5 cellular contexts compared by ENCODE assay signal in genomic region chr10:70123166-70123565, GRCh38. TPM values are rescaled to one million over a fixed set of nuclear protein-coding genes. Genes with fewer than 3 reads are reported as not detected.
DNase-seq lines count a peak whose midpoint lies in the region; TF ChIP-seq lines count a peak whose summit lies in the region.
"Not testable (repeated sequence)": the region's sequence is repeated elsewhere in the genome, so short reads cannot be mapped to it uniquely, and the experiment has no call there.

No MANE protein-coding gene starts in this region.

- intact Hi-C loops in spleen (cut with DNase I; ENCODE audit: low total_unique reads), result not testable (repeated sequence)

- peak overlapping the region in 1 of 5 donors; percentile 15 for H3K9ac ChIP-seq in subcutaneous abdominal adipose tissue (ENCODE audit: low read length in 5 of 5)

- DNase-seq in WERI-Rb-1 (peak; percentile 34), coronary artery (ENCODE audit: low spot score) (peak; percentile 67), spleen (peak; percentile 53)

- not testable (repeated sequence) for H3K27ac ChIP-seq in HEK293 (ENCODE audit: extremely low read depth, low read depth, low read length); WERI-Rb-1; coronary artery; spleen
- peak overlapping the region; percentile 72 for H3K27ac ChIP-seq in subcutaneous abdominal adipose tissue (ENCODE audit: low read depth, low read length)

- POLR2A ChIA-PET in HEK293 (lab: Yijun Ruan, JAX), result interaction anchor here (1.2 kb wide), 1 partner anchor 23 kb away, joined by 6 read pairs; the partner anchor contains the start of gene TYSND1

- not testable (repeated sequence) for H3K27me3 ChIP-seq in WERI-Rb-1 (ENCODE audit: insufficient read depth, low read depth, severe bottlenecking); spleen (replicated peaks in 1 of 7); subcutaneous abdominal adipose tissue (ENCODE audit: control insufficient read depth in 5 of 5, insufficient read depth in 4 of 5, low read length in 5 of 5)

- H3K4me3 ChIP-seq in HEK293 (ENCODE audit: low read depth, low read length); WERI-Rb-1 (ENCODE audit: low read depth, low read length); coronary artery; spleen; subcutaneous abdominal adipose tissue (ENCODE audit: low read depth in 1 of 5, low read length in 5 of 5): not testable (repeated sequence)

- TF ChIP-seq POLR2A in spleen (IDR thresholded peaks at IDR 0.05), result not testable (repeated sequence)

- not testable (repeated sequence) for TF ChIP-seq CTCF in HEK293 (tag by site-specific recombination; IDR thresholded peaks at IDR 0.05); WERI-Rb-1 (IDR thresholded peaks at IDR 0.05; ENCODE audit: low read depth, low read length); coronary artery (IDR thresholded peaks at IDR 0.05); spleen (IDR thresholded peaks at IDR 0.05 in 8 of 11, conservative IDR thresholded peaks at IDR 0.05 in 3 of 11)

- CTCF ChIA-PET in HEK293 (lab: Yijun Ruan, JAX), result interaction anchor here (0.5 to 1.5 kb wide), 3 partner anchors 23 to 266 kb away, joined by 3 read pairs; no protein-coding TSS in a partner anchor

- not testable (repeated sequence) for H3K36me3 ChIP-seq in HEK293 (ENCODE audit: control insufficient read depth in 2 of 2, insufficient read depth in 1 of 2, low read length in 2 of 2)
- H3K36me3 ChIP-seq in WERI-Rb-1 (peaks cover 10% of the 10 kb centered on the region; the same call in 1 of the 2 replicates), spleen (peaks cover 0 to 51% (median 7%) of the 10 kb centered on the region in 6 donors), subcutaneous abdominal adipose tissue (ENCODE audit: control insufficient read depth in 5 of 5, insufficient read depth in 5 of 5, low read length in 5 of 5) (peaks cover 6 to 65% (median 51%) of the 10 kb centered on the region in 5 donors)

- 93 to 100% (median 94%) methylated on average over 6 to 9 of the region's 9 CpGs for WGBS in spleen, 5 donors

- H3K4me1 ChIP-seq in HEK293 (ENCODE audit: control insufficient read depth, insufficient read depth, low read length); spleen: not testable (repeated sequence)
- H3K4me1 ChIP-seq in subcutaneous abdominal adipose tissue (ENCODE audit: control insufficient read depth in 5 of 5, insufficient read depth in 5 of 5, low read length in 5 of 5), result peaks cover 5 to 77% (median 60%) of the 10 kb centered on the region in 5 donors

- not testable (repeated sequence) for H3K9me3 ChIP-seq in HEK293 (ENCODE audit: control insufficient read depth, insufficient read depth, low read depth, low read length); WERI-Rb-1 (ENCODE audit: severe bottlenecking); spleen; subcutaneous abdominal adipose tissue (ENCODE audit: control insufficient read depth in 5 of 5, low read length in 5 of 5)

TF ChIP-seq in HEK293, 187 proteins besides CTCF, POLR2A, EP300 and RAD21:
- peak; percentile 58 for TF ChIP-seq EGR2 (tag by site-specific recombination; IDR thresholded peaks at IDR 0.05; ENCODE audit: low read depth)

RNA-seq across cellular contexts. Expression of gene AIFM2, which starts 9.5 kb away (rescaled TPM):
- 1 to 10 TPM; 5.1 to 9.4 (median 8.7) TPM for total RNA-seq in spleen
- 1 to 10 TPM; 4.3 to 6.2 (median 6.2) TPM for polyA plus RNA-seq in spleen

RNA-seq across cellular contexts. Expression of gene TYSND1, which starts 23.3 kb away (rescaled TPM):
- 10 to 100 TPM; 14.1 to 20.3 (median 16.6) TPM for total RNA-seq in spleen
- 10 to 100 TPM; 15.2 to 20.9 (median 19.2) TPM for polyA plus RNA-seq in spleen

RNA-seq across cellular contexts. Expression of gene SAR1A, which starts 47.1 kb away (rescaled TPM):
- total RNA-seq in spleen, result 100 to 1,000 TPM in 1 of 7 donors, 10 to 100 TPM in 6; 63.6 to 107 (median 79.5) TPM
- 10 to 100 TPM; 27.3 to 33.2 (median 28.4) TPM for polyA plus RNA-seq in spleen
